8 cellular contexts compared by ENCODE assay signal in the genomic region with DNA sequence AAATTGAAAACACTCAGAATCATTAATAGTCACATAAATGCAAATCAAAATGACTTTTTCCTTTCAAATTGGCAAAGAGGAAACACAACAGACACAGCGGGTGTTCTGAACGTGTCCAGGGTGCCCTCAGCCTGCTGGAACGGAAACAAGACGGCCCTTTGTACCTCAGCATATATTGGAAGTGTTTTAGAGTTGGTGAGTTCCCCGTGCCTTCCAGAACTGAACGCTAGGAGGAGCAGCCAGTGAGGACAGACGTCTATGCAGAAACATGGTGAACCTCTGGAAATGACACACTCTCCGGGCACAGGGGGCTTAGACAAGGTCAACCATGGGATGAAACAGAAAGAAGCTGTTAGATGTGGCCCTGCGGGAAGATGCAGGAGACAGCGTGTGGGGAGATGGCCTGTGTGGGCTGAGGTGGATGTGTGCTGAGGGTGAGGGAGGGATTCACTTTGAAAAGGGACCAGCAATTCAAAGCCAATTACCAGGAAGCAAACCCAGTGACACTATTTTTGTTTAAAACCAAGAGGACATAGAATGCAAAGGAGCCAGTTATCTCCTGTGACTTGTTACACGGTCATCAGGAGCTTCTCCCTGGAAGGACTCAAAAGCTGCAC. TPM values are rescaled to one million over a fixed set of nuclear protein-coding genes. Genes with fewer than 3 reads are reported as not detected.
DNase-seq lines count a peak whose midpoint lies in the region; TF ChIP-seq lines count a peak whose summit lies in the region.

No MANE protein-coding gene starts in this region.

- H3K4me3 Mint-ChIP-seq in nephron = no peak overlapping the region

- peaks cover 0 to 36% (median 0%) of the 10 kb centered on the region in 4 donors for H3K27me3 ChIP-seq in esophagus squamous epithelium
- peaks cover 0 to 43% of the 10 kb centered on the region in 2 donors for H3K27me3 ChIP-seq in tibial artery

- DNase-seq in AG08396 (ENCODE audit: low spot score) (peak; percentile 73), GM20000 (ENCODE audit: low spot score) (peak; percentile 74), NOMO-1 treated with DMSO at 0.1 percent for 48 hours (lab: John Stamatoyannopoulos, UW; ENCODE audit: unreplicated experiment) (peak; percentile 87), activated T-cell treated with anti-CD3 and anti-CD28 coated beads for 48 hours (ENCODE audit: low read depth) (peak; percentile 44), esophagus squamous epithelium (lab: John Stamatoyannopoulos, UW) (no peak), tibial artery (peak; percentile 54 to 73), NCI-H1417 (lab: John Stamatoyannopoulos, UW) (no peak)

- H3K4me1 ChIP-seq in esophagus squamous epithelium = peaks cover 0 to 30% (median 0%) of the 10 kb centered on the region in 3 donors
- peaks cover 0 to 5% (median 0%) of the 10 kb centered on the region in 4 donors for H3K4me1 ChIP-seq in tibial artery

- peaks cover 34% of the 10 kb centered on the region for H3K27me3 Mint-ChIP-seq in nephron (ENCODE audit: low read depth)

- WGBS in esophagus squamous epithelium, 2 donors = 26 to 27% methylated on average over 9 to 11 of the region's 11 CpGs

- H3K36me3 ChIP-seq in esophagus squamous epithelium = no peaks in the 10 kb centered on the region
- H3K36me3 ChIP-seq in tibial artery = no peaks in the 10 kb centered on the region

- no peaks in the 10 kb centered on the region for H3K9me3 ChIP-seq in esophagus squamous epithelium
- no peaks in the 10 kb centered on the region for H3K9me3 ChIP-seq in tibial artery

- H3K4me3 ChIP-seq in esophagus squamous epithelium = no peak overlapping the region
- H3K4me3 ChIP-seq in tibial artery = no peak overlapping the region

- H3K9me3 Mint-ChIP-seq in nephron = no peaks in the 10 kb centered on the region

- H3K27ac Mint-ChIP-seq in nephron = peak overlapping the region in 1 of 3 experiments; percentile 13

- intact Hi-C loops in esophagus squamous epithelium (cut with DNase I) = no loop called here
- intact Hi-C loops in tibial artery (cut with DNase I; ENCODE audit: low total_unique reads) = no loop called here

- H3K27ac ChIP-seq in esophagus squamous epithelium (no peak overlapping the region), tibial artery (no peak overlapping the region)

- no peaks in the 10 kb centered on the region for H3K36me3 Mint-ChIP-seq in nephron (ENCODE audit: low read depth)

- TF ChIP-seq POLR2A in esophagus squamous epithelium (IDR thresholded peaks at IDR 0.05) = no peak

- peak; percentile 73 for TF ChIP-seq CTCF in GM20000 (IDR thresholded peaks at IDR 0.05; ENCODE audit: extremely low read depth, missing control alignments)
- peak; percentile 36 to 66 (median 55) for TF ChIP-seq CTCF in esophagus squamous epithelium (IDR thresholded peaks at IDR 0.05)
- TF ChIP-seq CTCF in nephron (IDR thresholded peaks at IDR 0.05; ENCODE audit: unreplicated experiment in 3 of 3) = peak; percentile 65 to 78 (median 67)
- TF ChIP-seq CTCF in tibial artery (IDR thresholded peaks at IDR 0.05) = peak; percentile 52 to 59

- peaks cover 18% of the 10 kb centered on the region for H3K4me1 Mint-ChIP-seq in nephron

RNA-seq across cellular contexts. Expression of a gene that starts 40.4 kb away (rescaled TPM):
- 1 to 10 TPM in 2 of 4 donors, under 1 TPM in 2; 0.53 to 6.3 (median 1.9) TPM for total RNA-seq in esophagus squamous epithelium

Comparison
In these comparisons a context has a peak if more than half of its experiments do, and no peak if none do; other contexts are left out.
1. DNase-seq: peak in AG08396 (single experiment), GM20000 (single experiment), NOMO-1 treated with DMSO at 0.1 percent for 48 hours (single experiment), activated T-cell treated with anti-CD3 and anti-CD28 coated beads for 48 hours (single experiment) and tibial artery (2 of 2); none in esophagus squamous epithelium (single experiment) and NCI-H1417 (0 of 3).
2. Peak in every context shown above with its lines, with median percentiles within 50 percentile points of each other: CTCF ChIP-seq.